ENCODE assay signal across 10 cellular contexts in the genomic region with DNA sequence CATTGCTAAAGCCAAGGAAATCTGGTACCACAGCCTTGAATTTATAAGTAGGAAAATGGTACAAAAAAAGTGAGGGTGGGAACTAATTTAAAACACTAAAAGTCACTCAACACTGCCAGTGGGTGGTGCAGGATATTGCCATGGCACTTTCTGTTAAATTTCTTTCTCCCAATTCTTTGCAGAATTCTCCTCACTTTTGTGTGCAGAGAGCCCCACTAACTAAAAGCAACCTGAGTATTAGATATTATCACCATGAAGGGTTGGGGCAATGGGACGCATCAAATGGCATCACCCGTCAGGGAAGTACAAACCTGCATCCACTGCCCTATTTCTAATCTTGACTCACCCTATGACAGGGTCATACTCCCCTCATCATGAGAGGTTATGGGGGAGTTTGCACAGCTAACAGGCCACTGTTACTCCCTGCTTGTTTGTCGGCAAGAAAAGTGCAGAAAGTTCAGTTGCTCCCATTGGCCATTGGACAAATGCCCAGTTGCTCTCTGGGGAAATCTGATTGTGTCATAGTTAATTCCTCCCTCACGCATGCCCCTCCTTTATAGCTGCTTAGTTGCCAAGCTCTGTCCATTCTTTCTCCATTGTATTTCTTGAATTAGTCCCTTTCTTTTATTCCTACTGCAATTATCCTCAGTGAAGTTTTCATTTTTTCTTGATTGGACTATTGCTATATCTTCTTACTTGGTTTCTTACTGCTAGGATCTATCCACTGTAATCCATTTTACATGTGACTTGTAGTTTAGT.
DNase-seq lines count a peak whose midpoint lies in the region; ATAC-seq and TF ChIP-seq lines count a peak whose summit lies in the region.
"Had no signal": no experiment of that assay in that cellular context is flagged by ENCODE, and none has a peak within 500 bp of the region (broad histone marks: within the 10 kb centered on the region; RNA-seq: fewer than 3 reads in every experiment).

No MANE protein-coding gene starts in this region.

- no peak for TF ChIP-seq POLR2A in body of pancreas (IDR thresholded peaks at IDR 0.05)

- DNase-seq in HFFc6: peak; percentile 73
- DNase-seq in body of pancreas: peak; percentile 44 to 56 (median 51)
- DNase-seq in hepatocyte (ENCODE audit: low spot score): peak; percentile 42
- no peak for DNase-seq in activated T-helper 2 cell treated with anti-CD3 and anti-CD28 coated beads, Interferon-gamma antibody, Interleukin-2, Interleukin-4, amounts not matched to agents 10 μg/mL and 5 μg/mL and 100 μg/mL, durations not matched to agents 14 hours and 24 hours and 36 hours (ENCODE audit: low spot score)
- DNase-seq: cerebellar nuclear complex, NCI-H1417 had no signal

- peak overlapping the region; percentile 86 for H3K27ac Mint-ChIP-seq in HFFc6
- H3K27ac Mint-ChIP-seq in activated T-helper 2 cell treated with anti-CD3 and anti-CD28 coated beads, Interferon-gamma antibody, Interleukin-2, Interleukin-4, amounts not matched to agents 10 μg/mL and 5 μg/mL and 100 μg/mL, durations not matched to agents 14 hours and 24 hours and 36 hours: no peak overlapping the region

- H3K27me3 ChIP-seq in body of pancreas (no peaks in the 10 kb centered on the region), hepatocyte (no peaks in the 10 kb centered on the region), subcutaneous abdominal adipose tissue (ENCODE audit: control insufficient read depth in 5 of 5, insufficient read depth in 4 of 5, low read length in 5 of 5) (no peaks in the 10 kb centered on the region)

- no peaks in the 10 kb centered on the region for H3K9me2 ChIP-seq in hepatocyte (replicated peaks; ENCODE audit: insufficient read depth)

- H3K36me3 Mint-ChIP-seq in HFFc6 (ENCODE audit: low read depth): no peaks in the 10 kb centered on the region
- H3K36me3 Mint-ChIP-seq in activated T-helper 2 cell treated with anti-CD3 and anti-CD28 coated beads, Interferon-gamma antibody, Interleukin-2, Interleukin-4, amounts not matched to agents 10 μg/mL and 5 μg/mL and 100 μg/mL, durations not matched to agents 14 hours and 24 hours and 36 hours (ENCODE audit: low read depth): no peaks in the 10 kb centered on the region

- TF ChIP-seq CTCF in HFFc6 (IDR thresholded peaks at IDR 0.05) (no peak), body of pancreas (IDR thresholded peaks at IDR 0.05) (no peak), hepatocyte (IDR thresholded peaks at IDR 0.05; ENCODE audit: poor library complexity) (no peak)

- H3K79me2 ChIP-seq in hepatocyte: no peaks in the 10 kb centered on the region

- peak overlapping the region; percentile 1; the same call in 1 of the 2 replicates for H3K4me3 Mint-ChIP-seq in HFFc6
- H3K4me3 Mint-ChIP-seq in activated T-helper 2 cell treated with anti-CD3 and anti-CD28 coated beads, Interferon-gamma antibody, Interleukin-2, Interleukin-4, amounts not matched to agents 10 μg/mL and 5 μg/mL and 100 μg/mL, durations not matched to agents 14 hours and 24 hours and 36 hours (ENCODE audit: low read depth): no peak overlapping the region

- no peaks in the 10 kb centered on the region for H3K9me3 Mint-ChIP-seq in HFFc6
- H3K9me3 Mint-ChIP-seq in activated T-helper 2 cell treated with anti-CD3 and anti-CD28 coated beads, Interferon-gamma antibody, Interleukin-2, Interleukin-4, amounts not matched to agents 10 μg/mL and 5 μg/mL and 100 μg/mL, durations not matched to agents 14 hours and 24 hours and 36 hours: no peaks in the 10 kb centered on the region

- H3K4me2 ChIP-seq in hepatocyte: no peak overlapping the region

- no peaks in the 10 kb centered on the region for H4K20me1 ChIP-seq in hepatocyte (ENCODE audit: insufficient read depth, poor library complexity, severe bottlenecking)

- H2AFZ ChIP-seq in hepatocyte: no peak overlapping the region

- no peak overlapping the region for H3K9ac ChIP-seq in subcutaneous abdominal adipose tissue (ENCODE audit: low read length in 5 of 5)

- ATAC-seq in body of pancreas (peak; percentile 57), HG02798 (IDR thresholded peaks at IDR 0.05; ENCODE audit: poor library complexity, unreplicated experiment) (no peak), GM21526 (IDR thresholded peaks at IDR 0.05; ENCODE audit: low FRiP score, unreplicated experiment) (no peak), GM18511 (IDR thresholded peaks at IDR 0.05; ENCODE audit: unreplicated experiment) (no peak)

- intact Hi-C loops in body of pancreas (cut with DNase I): loop anchor here (5.0 kb wide), 1 partner anchor 303 kb away; no protein-coding TSS in a partner anchor
- intact Hi-C loops in activated T-helper 2 cell treated with anti-CD3 and anti-CD28 coated beads, Interferon-gamma antibody, Interleukin-2, Interleukin-4, amounts not matched to agents 10 μg/mL and 5 μg/mL and 100 μg/mL, durations not matched to agents 14 hours and 24 hours and 36 hours (cut with micrococcal nuclease): no loop called here

- H3K9me3 ChIP-seq in body of pancreas (no peaks in the 10 kb centered on the region), hepatocyte (ENCODE audit: low read depth) (no peaks in the 10 kb centered on the region), subcutaneous abdominal adipose tissue (ENCODE audit: control insufficient read depth in 5 of 5, low read length in 5 of 5) (no peaks in the 10 kb centered on the region)

- H3K27ac ChIP-seq in body of pancreas (no peak overlapping the region), hepatocyte (peak overlapping the region; percentile 32), subcutaneous abdominal adipose tissue (ENCODE audit: low read depth, low read length) (peak overlapping the region; percentile 89)

- H3K4me3 ChIP-seq in body of pancreas (no peak overlapping the region), hepatocyte (no peak overlapping the region), subcutaneous abdominal adipose tissue (ENCODE audit: low read depth in 1 of 5, low read length in 5 of 5) (no peak overlapping the region)

- H3K36me3 ChIP-seq in body of pancreas (replicated peaks in 1 of 2; ENCODE audit: insufficient read depth in 1 of 2, low read depth in 2 of 2): no peaks in the 10 kb centered on the region
- H3K36me3 ChIP-seq in hepatocyte (replicated peaks; ENCODE audit: insufficient read depth, low read depth): no peaks in the 10 kb centered on the region
- no peaks in the 10 kb centered on the region for H3K36me3 ChIP-seq in subcutaneous abdominal adipose tissue (ENCODE audit: control insufficient read depth in 5 of 5, insufficient read depth in 5 of 5, low read length in 5 of 5)

- H3K4me1 Mint-ChIP-seq in HFFc6 (ENCODE audit: low read depth): peaks cover 85% of the 10 kb centered on the region
- H3K4me1 Mint-ChIP-seq in activated T-helper 2 cell treated with anti-CD3 and anti-CD28 coated beads, Interferon-gamma antibody, Interleukin-2, Interleukin-4, amounts not matched to agents 10 μg/mL and 5 μg/mL and 100 μg/mL, durations not matched to agents 14 hours and 24 hours and 36 hours (ENCODE audit: low read depth): no peaks in the 10 kb centered on the region

- no peaks in the 10 kb centered on the region for H3K27me3 Mint-ChIP-seq in HFFc6 (ENCODE audit: insufficient read depth)
- H3K27me3 Mint-ChIP-seq in activated T-helper 2 cell treated with anti-CD3 and anti-CD28 coated beads, Interferon-gamma antibody, Interleukin-2, Interleukin-4, amounts not matched to agents 10 μg/mL and 5 μg/mL and 100 μg/mL, durations not matched to agents 14 hours and 24 hours and 36 hours (ENCODE audit: low read depth): peaks cover 6% of the 10 kb centered on the region

- WGBS in body of pancreas, 2 donors: 44 to 56% methylated on average over 4 of the region's 4 CpGs
- 75% methylated on average over 4 of the region's 4 CpGs for WGBS in hepatocyte (ENCODE audit: low lambda C conversion rate, missing lambda C conversion rate)

- H3K4me1 ChIP-seq in body of pancreas (peaks cover 10% of the 10 kb centered on the region), hepatocyte (ENCODE audit: insufficient read depth) (peaks cover 27% of the 10 kb centered on the region), subcutaneous abdominal adipose tissue (ENCODE audit: control insufficient read depth in 5 of 5, insufficient read depth in 5 of 5, low read length in 5 of 5) (peaks cover 15 to 59% (median 37%) of the 10 kb centered on the region in 5 donors)

Comparison
In these comparisons a context has a peak if more than half of its experiments do, and no peak if none do; other contexts are left out.
1. H3K27ac ChIP-seq: peak in hepatocyte (single experiment) and subcutaneous abdominal adipose tissue (single experiment); none in body of pancreas (0 of 4).